2 cellular contexts compared by ENCODE assay signal in genomic region chr2:66477125-66477842, GRCh38.
TF ChIP-seq lines count a peak whose summit lies in the region.

No MANE protein-coding gene starts in this region.

TF ChIP-seq in HepG2, 621 proteins besides CTCF, POLR2A, EP300 and RAD21:
- no peak for TF ChIP-seq ZGPAT (CRISPR knock-in tag; IDR thresholded peaks at IDR 0.05)
- no peak for TF ChIP-seq ZBTB1 (CRISPR knock-in tag; IDR thresholded peaks at IDR 0.05; ENCODE audit: borderline replicate concordance)
- TF ChIP-seq ZNF883 (CRISPR knock-in tag; IDR thresholded peaks at IDR 0.05; ENCODE audit: not compliant biosample characterization): no peak
- TF ChIP-seq KLF11 (CRISPR knock-in tag; IDR thresholded peaks at IDR 0.05): no peak

TF ChIP-seq in GM12878, 131 proteins besides CTCF, POLR2A, EP300 and RAD21:
- TF ChIP-seq ZNF274 (IDR thresholded peaks at IDR 0.05; ENCODE audit: insufficient read depth, insufficient read length) (no peak), RB1 (IDR thresholded peaks at IDR 0.05; ENCODE audit: borderline replicate concordance) (no peak), CHD4 (IDR thresholded peaks at IDR 0.05) (no peak), EED (IDR thresholded peaks at IDR 0.05; ENCODE audit: low read depth) (peak; percentile 92), MAX (IDR thresholded peaks at IDR 0.05; ENCODE audit: low read depth, low read length) (no peak), IRF5 (IDR thresholded peaks at IDR 0.05; ENCODE audit: borderline replicate concordance) (no peak), GATAD2B (conservative IDR thresholded peaks at IDR 0.05; ENCODE audit: low read depth) (no peak), SMARCA5 (IDR thresholded peaks at IDR 0.05) (no peak), STAT3 (IDR thresholded peaks at IDR 0.05; ENCODE audit: low read depth, low read length) (no peak), ATF2 (IDR thresholded peaks at IDR 0.05; ENCODE audit: low read length) (no peak), RCOR1 (conservative IDR thresholded peaks at IDR 0.05; ENCODE audit: low read depth, low read length) (no peak), RFX5 (IDR thresholded peaks at IDR 0.05; ENCODE audit: low read depth, low read length) (no peak), SRF (IDR thresholded peaks at IDR 0.05; ENCODE audit: low read depth in 2 of 2, low read length in 2 of 2) (0 out of 4 replicates have a peak, but pooled peaks of 1 of the 2 experiments have one; percentile 13), PKNOX1 (IDR thresholded peaks at IDR 0.05) (no peak), ZNF687 (IDR thresholded peaks at IDR 0.05) (no peak), TARDBP (IDR thresholded peaks at IDR 0.05; ENCODE audit: borderline replicate concordance) (no peak), RAD51 (IDR thresholded peaks at IDR 0.05) (no peak), ZNF592 (IDR thresholded peaks at IDR 0.05) (no peak), ASH2L (IDR thresholded peaks at IDR 0.05; ENCODE audit: borderline replicate concordance, low read depth) (no peak), PML (IDR thresholded peaks at IDR 0.05; ENCODE audit: low read length) (no peak), TCF3 (IDR thresholded peaks at IDR 0.05; ENCODE audit: borderline replicate concordance, insufficient read depth, low read depth, low read length) (no peak), MEF2B (IDR thresholded peaks at IDR 0.05; ENCODE audit: partially characterized antibody, poor library complexity, severe bottlenecking) (no peak), NFIC (IDR thresholded peaks at IDR 0.05; ENCODE audit: low read depth, low read length) (peak; percentile 46; the same call in 1 of the 2 replicates), ETV6 (conservative IDR thresholded peaks at IDR 0.05 in 1 of 2, IDR thresholded peaks at IDR 0.05 in 1 of 2; ENCODE audit: borderline replicate concordance in 1 of 2, low read depth in 1 of 2) (peak in 1 of 2 experiments; percentile 85; a peak in 2 of 4 replicates), JUNB (IDR thresholded peaks at IDR 0.05) (peak; percentile 90), NBN (IDR thresholded peaks at IDR 0.05) (no peak), FOS (IDR thresholded peaks at IDR 0.05; ENCODE audit: borderline replicate concordance, extremely low read depth, insufficient read length) (no peak), SIX5 (IDR thresholded peaks at IDR 0.05; ENCODE audit: low read depth, low read length, severe bottlenecking) (no peak), CREM (IDR thresholded peaks at IDR 0.05; ENCODE audit: low read depth) (peak; percentile 42; the same call in 1 of the 2 replicates)
